Comparison of ENCODE assay signal across 9 cellular contexts in genomic region chr19:22882797-22883196, GRCh38. TPM values are rescaled to one million over a fixed set of nuclear protein-coding genes. Genes with fewer than 3 reads are reported as not detected.
DNase-seq lines count a peak whose midpoint lies in the region; ATAC-seq, FAIRE-seq and TF ChIP-seq lines count a peak whose summit lies in the region.
"Had no signal": no experiment of that assay in that cellular context is flagged by ENCODE, and none has a peak within 500 bp of the region (broad histone marks: within the 10 kb centered on the region; RNA-seq: fewer than 3 reads in every experiment).

No MANE protein-coding gene starts in this region.

- no peak for TF ChIP-seq POLR2A in K562 (conservative IDR thresholded peaks at IDR 0.05)

- WGBS in K562 (ENCODE audit: insufficient coverage, low coverage, missing lambda C conversion rate), result 0% methylated on average over 3 of the region's 3 CpGs

- H3K27me3 ChIP-seq in DND-41 (ENCODE audit: insufficient read depth, low read length, poor library complexity) (no peaks in the 10 kb centered on the region), K562 (ENCODE audit: control insufficient read depth in 2 of 2, insufficient read depth in 2 of 2, low read length in 2 of 2) (no peaks in the 10 kb centered on the region), lower lobe of right lung (ENCODE audit: low read depth) (no peaks in the 10 kb centered on the region)

- H3K79me2 ChIP-seq in DND-41 (ENCODE audit: insufficient read depth, low read length) (no peaks in the 10 kb centered on the region), K562 (ENCODE audit: control insufficient read depth, insufficient read depth, low read length) (no peaks in the 10 kb centered on the region)

- H3K4me1 ChIP-seq in DND-41 (ENCODE audit: insufficient read depth, low read length) (no peaks in the 10 kb centered on the region), K562 (replicated peaks in 1 of 2; ENCODE audit: control insufficient read depth in 2 of 2, insufficient read depth in 2 of 2, low read length in 2 of 2) (no peaks in the 10 kb centered on the region), lower lobe of right lung (no peaks in the 10 kb centered on the region)

- BruUV-seq in K562 (replicated peaks; lab: Mats Ljungman, UMichigan), result no TSS peak

- no peak for FAIRE-seq in K562 (lab: Jason Lieb, UNC)

- DNase-seq in DND-41 (peak; percentile 16), LNCaP clone FGC (ENCODE audit: low read depth) (peak; percentile 3), K562 (ENCODE audit: extremely low read depth in 1 of 4, low spot score in 3 of 4) (peak in 2 of 4 experiments; percentile 10 to 34), lower lobe of right lung (no peak), HPDE6-E6E7 (ENCODE audit: extremely low spot score) (no peak), GOT3 (lab: John Stamatoyannopoulos, UW) (no peak)
- DNase-seq in activated CD4-positive, alpha-beta T cell treated with anti-CD3 and anti-CD28 coated beads, Interleukin-2, amount 50 U/mL, for 48 hours, result no peak
- no peak for DNase-seq in activated naive CD4-positive, alpha-beta T cell (lab: John Stamatoyannopoulos, UW)

- H3K9ac ChIP-seq in DND-41 (ENCODE audit: low read depth, low read length), result no peak overlapping the region
- H3K9ac ChIP-seq in K562 (ENCODE audit: insufficient read depth in 1 of 2, low read depth in 2 of 2, low read length in 2 of 2), result no peak overlapping the region

- peak; percentile 76 for TF ChIP-seq CTCF in DND-41 (IDR thresholded peaks at IDR 0.05; ENCODE audit: borderline replicate concordance, extremely low read depth, low read length, poor library complexity, severe bottlenecking)
- TF ChIP-seq CTCF in LNCaP clone FGC (IDR thresholded peaks at IDR 0.05; ENCODE audit: control insufficient read depth, extremely low read depth, insufficient read depth), result peak; percentile 40
- TF ChIP-seq CTCF in K562 (IDR thresholded peaks at IDR 0.05 in 2 of 3, conservative IDR thresholded peaks at IDR 0.05 in 1 of 3; ENCODE audit: insufficient read depth in 2 of 3, low read depth in 1 of 3, low read length in 3 of 3), result peak in 2 of 3 experiments; percentile 19 to 45; a peak in 2 of 6 replicates
- peak; percentile 45 for TF ChIP-seq CTCF in lower lobe of right lung (IDR thresholded peaks at IDR 0.05)

- H3K4me2 ChIP-seq in DND-41 (ENCODE audit: insufficient read depth, low read length) (no peak overlapping the region), K562 (ENCODE audit: insufficient read depth, low read length) (no peak overlapping the region)

- H2AFZ ChIP-seq in DND-41 (ENCODE audit: low read depth, low read length) (peak overlapping the region; percentile 4; the same call in 1 of the 2 replicates), K562 (ENCODE audit: low read depth, low read length) (no peak overlapping the region)

- H3K9me1 ChIP-seq in K562 (ENCODE audit: control insufficient read depth, insufficient read depth, low read length), result no peaks in the 10 kb centered on the region

- H3K27ac ChIP-seq in DND-41 (ENCODE audit: low read length) (no peak overlapping the region), K562 (ENCODE audit: extremely low read depth, low read depth, low read length) (no peak overlapping the region), lower lobe of right lung (no peak overlapping the region)

- intact Hi-C loops in K562 (cut with micrococcal nuclease), result no loop called here
- intact Hi-C loops in lower lobe of right lung (cut with DNase I), result no loop called here

- no peaks in the 10 kb centered on the region for H4K20me1 ChIP-seq in DND-41 (ENCODE audit: insufficient read depth, low read length)
- no peaks in the 10 kb centered on the region for H4K20me1 ChIP-seq in K562 (replicated peaks; ENCODE audit: control insufficient read depth, insufficient read depth, low read length)

- in situ Hi-C loops in K562 (cut with MboI), result no loop called here

- CTCF ChIA-PET in K562 (lab: Yijun Ruan, JAX; ENCODE audit: low intra/inter-chr PET ratio), result no interaction called here

- no peak for TF ChIP-seq EP300 in K562 (IDR thresholded peaks at IDR 0.05; ENCODE audit: low read length)

- H3K36me3 ChIP-seq in DND-41 (ENCODE audit: insufficient read depth, low read length) (no peaks in the 10 kb centered on the region), K562 (ENCODE audit: control insufficient read depth, insufficient read depth, low read length) (no peaks in the 10 kb centered on the region), lower lobe of right lung (no peaks in the 10 kb centered on the region)

- H3K4me3 ChIP-seq in DND-41 (ENCODE audit: low read depth in 1 of 2, low read length in 2 of 2), result no peak overlapping the region
- H3K4me3 ChIP-seq in LNCaP clone FGC (ENCODE audit: low read depth, low read length), result no peak overlapping the region
- H3K4me3 ChIP-seq in K562, result no peak overlapping the region
- H3K4me3 ChIP-seq in lower lobe of right lung, result no peak overlapping the region

- TF ChIP-seq RAD21 in K562 (CRISPR knock-in tag; conservative IDR thresholded peaks at IDR 0.05 in 1 of 2, IDR thresholded peaks at IDR 0.05 in 1 of 2), result peak; percentile 43 to 66

- POLR2A ChIA-PET in K562 (lab: Yijun Ruan, JAX), result no interaction called here

- ATAC-seq in DND-41 (ENCODE audit: insufficient read depth, low read depth) (peak; percentile 74; the same call in 1 of the 3 replicates), K562 (no peak), lower lobe of right lung (peak; percentile 46 to 48)

- H3K9me3 ChIP-seq in DND-41 (ENCODE audit: insufficient read depth, low read length, severe bottlenecking) (peaks cover 2% of the 10 kb centered on the region), K562 (replicated peaks; ENCODE audit: control insufficient read depth, insufficient read depth, low read depth, low read length) (no peaks in the 10 kb centered on the region), lower lobe of right lung (no peaks in the 10 kb centered on the region)

TF ChIP-seq in K562, 482 proteins besides CTCF, POLR2A, EP300 and RAD21:
- TF ChIP-seq SMC3 (conservative IDR thresholded peaks at IDR 0.05; ENCODE audit: insufficient read depth, low read depth, low read length) (peak; percentile 21; the same call in 1 of the 2 replicates), BRD4 (IDR thresholded peaks at IDR 0.05) (no peak), SPI1 (IDR thresholded peaks at IDR 0.05; ENCODE audit: borderline replicate concordance, low read depth, low read length) (no peak)
- TF ChIP-seq, protein P1, sequence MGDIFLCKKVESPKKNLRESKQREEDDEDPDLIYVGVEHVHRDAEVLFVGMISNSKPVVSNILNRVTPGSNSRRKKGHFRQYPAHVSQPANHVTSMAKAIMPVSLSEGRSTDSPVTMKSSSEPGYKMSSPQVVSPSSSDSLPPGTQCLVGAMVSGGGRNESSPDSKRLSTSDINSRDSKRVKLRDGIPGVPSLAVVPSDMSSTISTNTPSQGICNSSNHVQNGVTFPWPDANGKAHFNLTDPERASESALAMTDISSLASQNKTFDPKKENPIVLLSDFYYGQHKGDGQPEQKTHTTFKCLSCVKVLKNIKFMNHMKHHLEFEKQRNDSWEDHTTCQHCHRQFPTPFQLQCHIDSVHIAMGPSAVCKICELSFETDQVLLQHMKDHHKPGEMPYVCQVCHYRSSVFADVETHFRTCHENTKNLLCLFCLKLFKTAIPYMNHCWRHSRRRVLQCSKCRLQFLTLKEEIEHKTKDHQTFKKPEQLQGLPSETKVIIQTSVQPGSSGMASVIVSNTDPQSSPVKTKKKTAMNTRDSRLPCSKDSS (IDR thresholded peaks at IDR 0.05; ENCODE audit: low read depth, partially characterized antibody), result no peak

RNA-seq across cellular contexts. Expression of gene ZNF723, which starts 50.7 kb away (rescaled TPM):
- total RNA-seq in K562 (2011; cell fraction: chromatin; rRNA removed; ENCODE audit: low replicate concordance), result not detected in 2 replicates
- not detected in 2 replicates for total RNA-seq in K562 (2011; cell fraction: nucleolus; rRNA removed)
- not detected in 2 replicates for total RNA-seq in K562 (2011; cell fraction: nucleoplasm; rRNA removed)
- total RNA-seq in K562 (2014; rRNA removed) (0.18 TPM in 1 of 2 replicates, not detected in the other), K562 (2014; rRNA removed; fragmentation: Illumina TruSeq; extraction: Trizol) (0.07 TPM in 1 of 2 replicates, not detected in the other), K562 (2015; rRNA removed; fragmentation: Illumina TruSeq; extraction: Trizol) (0.11 TPM in 2 replicates), K562 (2021) (not detected in 2 replicates), lower lobe of right lung (not detected)
- polyA plus RNA-seq in K562 (2011; rRNA removed) (not detected in 2 replicates), K562 (2014; fragmentation: Illumina TruSeq; extraction: Trizol) (not detected in 2 replicates), K562 (2014; fragmentation: Nextera tagmentation; extraction: Ambion mirVana) (not detected), K562 (2014; rRNA removed) (0.04 TPM in 1 of 2 replicates, not detected in the other)
- not detected in 2 replicates for polyA plus RNA-seq in K562 (2011; cell fraction: cytosol; rRNA removed)
- not detected in 2 replicates for polyA plus RNA-seq in K562 (2011; cell fraction: nucleus; rRNA removed)
- 0.10 TPM in 1 of 2 replicates, not detected in the other for polyA plus RNA-seq in K562 (2012)
- not detected in 2 replicates for polyA minus RNA-seq in K562 (2011; rRNA and poly(A)+ RNA removed)
- polyA minus RNA-seq in K562 (2011; cell fraction: cytosol; rRNA and poly(A)+ RNA removed), result not detected in 2 replicates
- not detected in 2 replicates for polyA minus RNA-seq in K562 (2011; cell fraction: nucleus; rRNA and poly(A)+ RNA removed)
- total RNA-seq: renal cortical epithelial cell had no signal

Comparison
In these comparisons a context has a peak if more than half of its experiments do, and no peak if none do; other contexts are left out.
1. DNase-seq: peak in DND-41 (single experiment) and LNCaP clone FGC (single experiment); none in lower lobe of right lung (single experiment), activated CD4-positive, alpha-beta T cell treated with anti-CD3 and anti-CD28 coated beads, Interleukin-2, amount 50 U/mL, for 48 hours (0 of 2), HPDE6-E6E7 (single experiment), activated naive CD4-positive, alpha-beta T cell (0 of 4) and GOT3 (single experiment).
2. Peak in every context shown above with its lines, with median percentiles within 50 percentile points of each other: CTCF ChIP-seq.